ENCODE assay signal across 10 cellular contexts in genomic region chr14:68358978-68359861, GRCh38.
A peak's percentile ranks its signal among the peaks of the same experiment; 100 is the strongest.
DNase-seq lines count a peak whose midpoint lies in the region; ATAC-seq and TF ChIP-seq lines count a peak whose summit lies in the region.
"Had no signal": no experiment of that assay in that cellular context is flagged by ENCODE, and none has a peak within 500 bp of the region (broad histone marks: within the 10 kb centered on the region; RNA-seq: fewer than 3 reads in every experiment).

No MANE protein-coding gene starts in this region.

- no peaks in the 10 kb centered on the region for H3K9me3 ChIP-seq in left ventricle myocardium inferior (replicated peaks)
- H3K9me3 ChIP-seq in osteoblast (ENCODE audit: low read depth, low read length): no peaks in the 10 kb centered on the region

- TF ChIP-seq CTCF in left ventricle myocardium inferior (IDR thresholded peaks at IDR 0.05; ENCODE audit: borderline replicate concordance) (no peak), coronary artery (IDR thresholded peaks at IDR 0.05) (no peak), osteoblast (IDR thresholded peaks at IDR 0.05; ENCODE audit: extremely low read depth, low read depth, low read length) (no peak)

- peak overlapping the region; percentile 58 for H3K27ac ChIP-seq in left ventricle myocardium inferior (replicated peaks)
- peak overlapping the region; percentile 81 to 82 for H3K27ac ChIP-seq in coronary artery
- no peak overlapping the region for H3K27ac ChIP-seq in osteoblast (ENCODE audit: low read depth, low read length)
- peak overlapping the region; percentile 80 for H3K27ac ChIP-seq in urinary bladder (ENCODE audit: low read depth)

- H3K36me3 ChIP-seq in left ventricle myocardium inferior (no peaks in the 10 kb centered on the region), osteoblast (ENCODE audit: insufficient read depth, low read length) (no peaks in the 10 kb centered on the region), urinary bladder (ENCODE audit: insufficient read depth) (no peaks in the 10 kb centered on the region)

- 71% methylated on average over 13 of the region's 13 CpGs for WGBS in urinary bladder

- H2AFZ ChIP-seq in osteoblast (ENCODE audit: low read length): peak overlapping the region; percentile 49

- DNase-seq in left ventricle myocardium inferior: no peak
- no peak for DNase-seq in left cardiac atrium
- DNase-seq in coronary artery (ENCODE audit: low spot score): no peak
- no peak for DNase-seq in osteoblast (ENCODE audit: insufficient read length, low spot score, missing footprints)
- DNase-seq: effector CD4-positive, alpha-beta T cell; NCI-H2029 treated with DMSO at 0.1 percent for 48 hours had no signal

- no peaks in the 10 kb centered on the region for H4K20me1 ChIP-seq in osteoblast (ENCODE audit: insufficient read depth, low read length)

- no peak overlapping the region for H3K4me2 ChIP-seq in osteoblast (ENCODE audit: insufficient read depth, low read length)

- intact Hi-C loops in left ventricle myocardium inferior (cut with micrococcal nuclease) (no loop called here), left cardiac atrium (cut with DNase I) (no loop called here)

- H3K79me2 ChIP-seq in osteoblast (ENCODE audit: insufficient read depth, low read length): no peaks in the 10 kb centered on the region

- H3K4me1 ChIP-seq in left ventricle myocardium inferior (peaks cover 19% of the 10 kb centered on the region), osteoblast (ENCODE audit: insufficient read depth, low read length) (peaks cover 18% of the 10 kb centered on the region), urinary bladder (ENCODE audit: insufficient read depth) (peaks cover 5% of the 10 kb centered on the region)

- ATAC-seq in left cardiac atrium (no peak), HG02852 (IDR thresholded peaks at IDR 0.05; ENCODE audit: unreplicated experiment) (no peak), HG03354 (IDR thresholded peaks at IDR 0.05; ENCODE audit: poor library complexity, severe bottlenecking, unreplicated experiment) (no peak), GM19351 (IDR thresholded peaks at IDR 0.05; ENCODE audit: unreplicated experiment) (no peak)

- H3K4me3 ChIP-seq in left ventricle myocardium inferior (no peak overlapping the region), coronary artery (no peak overlapping the region), osteoblast (ENCODE audit: insufficient read depth, low read length) (no peak overlapping the region), urinary bladder (ENCODE audit: low read depth, low read length) (no peak overlapping the region)

- H3K27me3 ChIP-seq in left ventricle myocardium inferior (ENCODE audit: low read depth) (no peaks in the 10 kb centered on the region), osteoblast (ENCODE audit: insufficient read depth, low read length) (no peaks in the 10 kb centered on the region)
